ENCODE assay signal across 15 cellular contexts in the genomic region with DNA sequence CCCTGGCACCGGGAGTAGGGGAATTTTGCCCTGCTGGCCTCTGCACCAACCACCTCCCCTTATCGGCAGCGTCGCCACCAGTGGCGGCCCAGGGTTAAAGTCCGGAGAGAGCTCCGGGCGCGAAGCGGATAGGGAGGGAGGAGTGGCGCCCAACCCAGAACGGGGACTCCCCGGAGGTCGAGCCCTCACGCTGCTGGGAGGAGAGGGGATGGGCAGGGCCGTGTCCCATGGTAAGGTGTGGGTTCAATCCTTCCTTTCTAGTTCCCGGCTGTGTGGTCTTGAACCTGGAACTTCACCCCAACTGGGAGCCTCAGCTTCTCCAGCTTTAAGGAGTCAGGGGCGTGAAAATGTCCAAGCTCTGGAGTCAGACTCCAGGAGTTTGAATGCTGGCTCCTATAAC. TPM values are rescaled to one million over a fixed set of nuclear protein-coding genes. Genes with fewer than 3 reads are reported as not detected.
DNase-seq lines count a peak whose midpoint lies in the region; ATAC-seq, FAIRE-seq and TF ChIP-seq lines count a peak whose summit lies in the region.
"Had no signal": no experiment of that assay in that cellular context is flagged by ENCODE, and none has a peak within 500 bp of the region (broad histone marks: within the 10 kb centered on the region; RNA-seq: fewer than 3 reads in every experiment).

No MANE protein-coding gene starts in this region.

- intact Hi-C loops in activated CD4-positive, alpha-beta memory T cell treated with anti-CD3 and anti-CD28 coated beads for 36 hours (cut with micrococcal nuclease), result loop anchor here (2.0 kb wide), 2 partner anchors 30 to 120 kb away; no protein-coding TSS in a partner anchor
- intact Hi-C loops in body of pancreas (cut with DNase I) (loop anchor here (5.0 kb wide), 1 partner anchor 37 kb away; no protein-coding TSS in a partner anchor), right lobe of liver (cut with DNase I) (no loop called here)

- no peak overlapping the region for H3K4me3 ChIP-seq in body of pancreas
- peak overlapping the region; percentile 3 to 56 (median 24) for H3K4me3 ChIP-seq in right lobe of liver
- H3K4me3 ChIP-seq in upper lobe of left lung, result peak overlapping the region in 1 of 4 donors; percentile 3

- H3K9me3 Mint-ChIP-seq in activated CD4-positive, alpha-beta memory T cell treated with anti-CD3 and anti-CD28 coated beads, Interleukin-2, amount 10 ng/mL, durations not matched to agents 7 days and 5 days, result no peaks in the 10 kb centered on the region
- no peaks in the 10 kb centered on the region for H3K9me3 Mint-ChIP-seq in activated CD4-positive, alpha-beta memory T cell treated with anti-CD3 and anti-CD28 coated beads for 36 hours
- H3K9me3 Mint-ChIP-seq: endodermal cell, T-cell had no signal

- no peak for FAIRE-seq in HTR-8/SVneo (lab: Jason Lieb, UNC)
- FAIRE-seq: G401.6 had no signal

- no peaks in the 10 kb centered on the region for H3K9me3 ChIP-seq in body of pancreas
- no peaks in the 10 kb centered on the region for H3K9me3 ChIP-seq in right lobe of liver
- no peaks in the 10 kb centered on the region for H3K9me3 ChIP-seq in upper lobe of left lung

- H3K27me3 ChIP-seq in body of pancreas (no peaks in the 10 kb centered on the region), right lobe of liver (no peaks in the 10 kb centered on the region), upper lobe of left lung (no peaks in the 10 kb centered on the region)

- H3K27me3 Mint-ChIP-seq in activated CD4-positive, alpha-beta memory T cell treated with anti-CD3 and anti-CD28 coated beads, Interleukin-2, amount 10 ng/mL, durations not matched to agents 7 days and 5 days, result no peaks in the 10 kb centered on the region
- H3K27me3 Mint-ChIP-seq in activated CD4-positive, alpha-beta memory T cell treated with anti-CD3 and anti-CD28 coated beads for 36 hours, result peaks cover 2% of the 10 kb centered on the region
- H3K27me3 Mint-ChIP-seq: T-cell had no signal

- no peak for DNase-seq in activated CD4-positive, alpha-beta memory T cell treated with anti-CD3 and anti-CD28 coated beads, Interleukin-2, amount 10 ng/mL, durations not matched to agents 7 days and 5 days
- no peak for DNase-seq in activated CD4-positive, alpha-beta memory T cell treated with anti-CD3 and anti-CD28 coated beads for 36 hours
- peak; percentile 82 to 90 (median 86) for DNase-seq in body of pancreas
- peak; percentile 93 to 96 (median 96) for DNase-seq in right lobe of liver
- DNase-seq in upper lobe of left lung, result peak; percentile 78 to 79
- no peak for DNase-seq in activated CD4-positive, alpha-beta T cell treated with anti-CD3 and anti-CD28 coated beads, Interleukin-2, amount 50 U/mL, for 1 hour
- DNase-seq in HTR-8/SVneo (ENCODE audit: insufficient read length, low spot score), result no peak
- DNase-seq: amygdala; endodermal cell; NCI-H1105 treated with DMSO at 0.1 percent for 48 hours; NCI-H748 treated with DMSO at 0.1 percent for 48 hours; stimulated activated naive CD4-positive, alpha-beta T cell; T-cell had no signal

- TF ChIP-seq POLR2A in body of pancreas (IDR thresholded peaks at IDR 0.05) (peak in 1 of 3 donors; percentile 33), right lobe of liver (IDR thresholded peaks at IDR 0.05) (peak; percentile 46), upper lobe of left lung (IDR thresholded peaks at IDR 0.05) (no peak)

- CTCF ChIA-PET in activated CD4-positive, alpha-beta memory T cell treated with anti-CD3 and anti-CD28 coated beads, Interleukin-2, amount 10 ng/mL, durations not matched to agents 7 days and 5 days (lab: Charles Lee), result interaction anchor here (1.2 to 10.1 kb wide), 11 partner anchors 8 to 73 kb away, joined by 3 to 336 read pairs (median 10); no protein-coding TSS in a partner anchor
- CTCF ChIA-PET in activated CD4-positive, alpha-beta memory T cell treated with anti-CD3 and anti-CD28 coated beads for 36 hours (lab: Charles Lee), result interaction anchor here (1.2 to 7.1 kb wide), 14 partner anchors 12 to 127 kb away, joined by 3 to 434 read pairs (median 16); a partner anchor contains a TSS

- peaks cover 59% of the 10 kb centered on the region for H3K4me1 Mint-ChIP-seq in activated CD4-positive, alpha-beta memory T cell treated with anti-CD3 and anti-CD28 coated beads, Interleukin-2, amount 10 ng/mL, durations not matched to agents 7 days and 5 days
- H3K4me1 Mint-ChIP-seq in activated CD4-positive, alpha-beta memory T cell treated with anti-CD3 and anti-CD28 coated beads for 36 hours (ENCODE audit: low read depth), result peaks cover 35% of the 10 kb centered on the region
- H3K4me1 Mint-ChIP-seq: endodermal cell had no signal

- peak in 1 of 4 donors; percentile 73 for TF ChIP-seq EP300 in upper lobe of left lung (IDR thresholded peaks at IDR 0.05)

- H3K27ac ChIP-seq in body of pancreas (peak overlapping the region; percentile 70 to 86 (median 83)), right lobe of liver (peak overlapping the region; percentile 47 to 91 (median 69)), upper lobe of left lung (peak overlapping the region; percentile 35 to 77 (median 56))

- TF ChIP-seq CTCF in body of pancreas (IDR thresholded peaks at IDR 0.05) (peak in 2 of 7 experiments; percentile 15 to 20), right lobe of liver (IDR thresholded peaks at IDR 0.05) (no peak), upper lobe of left lung (IDR thresholded peaks at IDR 0.05) (no peak)

- no peaks in the 10 kb centered on the region for H3K36me3 Mint-ChIP-seq in activated CD4-positive, alpha-beta memory T cell treated with anti-CD3 and anti-CD28 coated beads, Interleukin-2, amount 10 ng/mL, durations not matched to agents 7 days and 5 days (ENCODE audit: low read depth)
- H3K36me3 Mint-ChIP-seq in activated CD4-positive, alpha-beta memory T cell treated with anti-CD3 and anti-CD28 coated beads for 36 hours, result no peaks in the 10 kb centered on the region
- H3K36me3 Mint-ChIP-seq: T-cell had no signal

- POLR2A ChIA-PET in activated CD4-positive, alpha-beta memory T cell treated with anti-CD3 and anti-CD28 coated beads, Interleukin-2, amount 10 ng/mL, durations not matched to agents 7 days and 5 days (lab: Charles Lee), result interaction anchor here (2.8 to 5.2 kb wide), 2 partner anchors 28 to 47 kb away, joined by 23 to 84 read pairs; no protein-coding TSS in a partner anchor
- POLR2A ChIA-PET in activated CD4-positive, alpha-beta memory T cell treated with anti-CD3 and anti-CD28 coated beads for 36 hours (lab: Charles Lee), result interaction anchor here (1.6 to 3.0 kb wide), 2 partner anchors 46 to 165 kb away, joined by 3 to 20 read pairs; no protein-coding TSS in a partner anchor

- H3K27ac Mint-ChIP-seq in activated CD4-positive, alpha-beta memory T cell treated with anti-CD3 and anti-CD28 coated beads, Interleukin-2, amount 10 ng/mL, durations not matched to agents 7 days and 5 days, result no peak overlapping the region
- H3K27ac Mint-ChIP-seq in activated CD4-positive, alpha-beta memory T cell treated with anti-CD3 and anti-CD28 coated beads for 36 hours, result no peak overlapping the region
- H3K27ac Mint-ChIP-seq: endodermal cell, T-cell had no signal

- WGBS in body of pancreas, 2 donors, result 4% methylated on average over 18 of the region's 18 CpGs; no CpG with 5 or more reads in 1 of the 2 donors
- WGBS in right lobe of liver (ENCODE audit: insufficient coverage, low coverage, low lambda C conversion rate, missing lambda C conversion rate), result 14% methylated on average over 11 of the region's 18 CpGs
- WGBS in upper lobe of left lung, 2 donors, result 18 to 28% methylated on average over 11 to 13 of the region's 18 CpGs

- H3K4me1 ChIP-seq in body of pancreas (peaks cover 35% of the 10 kb centered on the region), right lobe of liver (peaks cover 0 to 59% (median 18%) of the 10 kb centered on the region in 4 donors), upper lobe of left lung (peaks cover 42 to 54% (median 51%) of the 10 kb centered on the region in 4 donors)

- H3K36me3 ChIP-seq in body of pancreas (replicated peaks in 1 of 2; ENCODE audit: insufficient read depth in 1 of 2, low read depth in 2 of 2) (no peaks in the 10 kb centered on the region), right lobe of liver (no peaks in the 10 kb centered on the region), upper lobe of left lung (no peaks in the 10 kb centered on the region)

- peak overlapping the region; percentile 21 for H3K4me3 Mint-ChIP-seq in activated CD4-positive, alpha-beta memory T cell treated with anti-CD3 and anti-CD28 coated beads, Interleukin-2, amount 10 ng/mL, durations not matched to agents 7 days and 5 days
- no peak overlapping the region for H3K4me3 Mint-ChIP-seq in activated CD4-positive, alpha-beta memory T cell treated with anti-CD3 and anti-CD28 coated beads for 36 hours
- H3K4me3 Mint-ChIP-seq: endodermal cell, T-cell had no signal

- ATAC-seq in body of pancreas (peak; percentile 88), right lobe of liver (peak; percentile 74 to 85 (median 80)), upper lobe of left lung (ENCODE audit: low FRiP score in 2 of 2) (peak; percentile 32 to 44), GM19324 (IDR thresholded peaks at IDR 0.05; ENCODE audit: low FRiP score, unreplicated experiment) (no peak)
- ATAC-seq: T-cell had no signal

RNA-seq across cellular contexts. Expression of a gene that starts 23.3 kb away (rescaled TPM):
- 10 to 100 TPM; 63.4 to 66.6 TPM for total RNA-seq in activated CD4-positive, alpha-beta memory T cell treated with anti-CD3 and anti-CD28 coated beads, Interleukin-2, amount 10 ng/mL, durations not matched to agents 7 days and 5 days
- 10 to 100 TPM; 75.0 to 79.6 TPM for total RNA-seq in activated CD4-positive, alpha-beta memory T cell treated with anti-CD3 and anti-CD28 coated beads for 36 hours
- total RNA-seq in body of pancreas, result 10 to 100 TPM; 26.2 to 72.5 TPM
- total RNA-seq in right lobe of liver, result 10 to 100 TPM; 24.1 to 95.6 (median 31.3) TPM
- 100 to 1,000 TPM in 2 of 6 donors, 10 to 100 TPM in 4; 31.1 to 114 (median 71.6) TPM for total RNA-seq in upper lobe of left lung

RNA-seq across cellular contexts. Expression of a gene that starts 26.3 kb away (rescaled TPM):
- not detected for total RNA-seq in activated CD4-positive, alpha-beta memory T cell treated with anti-CD3 and anti-CD28 coated beads, Interleukin-2, amount 10 ng/mL, durations not matched to agents 7 days and 5 days
- not detected for total RNA-seq in activated CD4-positive, alpha-beta memory T cell treated with anti-CD3 and anti-CD28 coated beads for 36 hours
- total RNA-seq in body of pancreas, result 1 to 10 TPM in 1 of 2 donors, under 1 TPM in 1; 0.33 to 1.3 TPM
- not detected for total RNA-seq in right lobe of liver
- total RNA-seq in upper lobe of left lung, result not detected
- total RNA-seq: endodermal cell, T-cell had no signal

RNA-seq across cellular contexts. Expression of a gene that starts 52.4 kb away (rescaled TPM):
- not detected for total RNA-seq in activated CD4-positive, alpha-beta memory T cell treated with anti-CD3 and anti-CD28 coated beads, Interleukin-2, amount 10 ng/mL, durations not matched to agents 7 days and 5 days
- not detected for total RNA-seq in activated CD4-positive, alpha-beta memory T cell treated with anti-CD3 and anti-CD28 coated beads for 36 hours
- total RNA-seq in body of pancreas (10 to 100 TPM; 18.5 to 23.6 TPM), right lobe of liver (10 to 100 TPM in 5 of 6 experiments, 1 to 10 TPM in 1; 9.8 to 19.4 (median 15.6) TPM), upper lobe of left lung (10 to 100 TPM in 1 of 6 donors, 1 to 10 TPM in 5; 2.9 to 10.5 (median 4.5) TPM)

RNA-seq across cellular contexts. Expression of a gene that starts 54.0 kb away (rescaled TPM):
- under 1 TPM in 1 of 2 experiments, not detected in 1; 0.30 TPM for total RNA-seq in activated CD4-positive, alpha-beta memory T cell treated with anti-CD3 and anti-CD28 coated beads, Interleukin-2, amount 10 ng/mL, durations not matched to agents 7 days and 5 days
- total RNA-seq in activated CD4-positive, alpha-beta memory T cell treated with anti-CD3 and anti-CD28 coated beads for 36 hours, result under 1 TPM; 0.31 to 0.57 TPM
- total RNA-seq in body of pancreas, result 1 to 10 TPM; 3.9 to 5.3 TPM
- total RNA-seq in right lobe of liver, result 1 to 10 TPM; 3.3 to 9.0 (median 4.5) TPM
- total RNA-seq in upper lobe of left lung, result 10 to 100 TPM in 2 of 6 donors, 1 to 10 TPM in 4; 2.8 to 13.6 (median 7.2) TPM

Comparison
In these comparisons a context has a peak if more than half of its experiments do, and no peak if none do; other contexts are left out.
1. DNase-seq: peak in body of pancreas (4 of 4), right lobe of liver (3 of 3) and upper lobe of left lung (2 of 2); none in activated CD4-positive, alpha-beta memory T cell treated with anti-CD3 and anti-CD28 coated beads, Interleukin-2, amount 10 ng/mL, durations not matched to agents 7 days and 5 days (single experiment), activated CD4-positive, alpha-beta memory T cell treated with anti-CD3 and anti-CD28 coated beads for 36 hours (single experiment), activated CD4-positive, alpha-beta T cell treated with anti-CD3 and anti-CD28 coated beads, Interleukin-2, amount 50 U/mL, for 1 hour (single experiment) and HTR-8/SVneo (single experiment).
2. H3K4me3 ChIP-seq: peak in right lobe of liver (3 of 3); none in body of pancreas (0 of 2).
3. intact Hi-C loops: an anchor here in activated CD4-positive, alpha-beta memory T cell treated with anti-CD3 and anti-CD28 coated beads for 36 hours (2.0 kb wide) and body of pancreas (5.0 kb wide); none called in right lobe of liver.
4. Peak in every context shown above with its lines, with median percentiles within 50 percentile points of each other: H3K27ac ChIP-seq.